ENCODE assay signal across 22 cellular contexts in genomic region chr14:94046696-94047250, GRCh38. TPM values are rescaled to one million over a fixed set of nuclear protein-coding genes. Genes with fewer than 3 reads are reported as not detected.
"Had no signal": no experiment of that assay in that cellular context is flagged by ENCODE, and none has a peak within 500 bp of the region (broad histone marks: within the 10 kb centered on the region; RNA-seq: fewer than 3 reads in every experiment).

No MANE protein-coding gene starts in this region.

- H3K27me3 ChIP-seq: esophagus muscularis mucosa, hepatocyte, left lung, right atrium auricular region, SJSA1, stomach had no signal

- H3K4me3 Mint-ChIP-seq: activated B cell treated with CpG ODN at 0.5 μM for 24 hours; activated T-cell treated with anti-CD3 and anti-CD28 coated beads, Interleukin-2, amount 50 U/mL, for 4 hours; memory B cell had no signal

- H3K27ac Mint-ChIP-seq: activated B cell treated with CpG ODN at 0.5 μM for 24 hours, memory B cell, progenitor cell of endocrine pancreas had no signal

- H3K27ac ChIP-seq: esophagus muscularis mucosa, hepatocyte, left lung, right atrium auricular region, SJSA1, stomach, thoracic aorta had no signal

- H3K27me3 Mint-ChIP-seq: activated B cell treated with CpG ODN at 0.5 μM for 24 hours, memory B cell, progenitor cell of endocrine pancreas had no signal

- H3K4me3 ChIP-seq: esophagus muscularis mucosa, hepatocyte, left lung, right atrium auricular region, SJSA1, stomach, thoracic aorta had no signal

- ATAC-seq: activated T-cell treated with anti-CD3 and anti-CD28 coated beads, Interleukin-2, amount 50 U/mL, for 4 hours; left lung had no signal

- DNase-seq: activated B cell treated with CpG ODN at 0.5 μM for 24 hours; activated CD4-positive, alpha-beta T cell treated with anti-CD3 and anti-CD28 coated beads for 48 hours; activated T-cell treated with anti-CD3 and anti-CD28 coated beads, Interleukin-2, amount 50 U/mL, for 4 hours; left lung; small intestine; stomach had no signal

- H3K4me1 ChIP-seq: SJSA1 had no signal

- H3K9me3 ChIP-seq: esophagus muscularis mucosa, left lung, right atrium auricular region, SJSA1, stomach, thoracic aorta had no signal

- H3K9me3 Mint-ChIP-seq: activated B cell treated with CpG ODN at 0.5 μM for 24 hours; activated T-cell treated with anti-CD3 and anti-CD28 coated beads, Interleukin-2, amount 50 U/mL, for 4 hours; memory B cell had no signal

- H3K4me1 Mint-ChIP-seq: activated B cell treated with CpG ODN at 0.5 μM for 24 hours had no signal

RNA-seq across cellular contexts. Expression of gene OTUB2, which starts 20.6 kb away (rescaled TPM):
- total RNA-seq: activated B cell treated with CpG ODN at 0.5 μM for 24 hours had no signal

RNA-seq across cellular contexts. Expression of gene CCDC197, which starts 49.7 kb away (rescaled TPM):
- total RNA-seq: activated B cell treated with CpG ODN at 0.5 μM for 24 hours; activated CD8-positive, alpha-beta memory T cell treated with anti-CD3 and anti-CD28 coated beads for 36 hours; astrocyte; bronchial epithelial cell; esophagus muscularis mucosa; glomerular endothelial cell; hepatocyte; left lung; omental fat pad; progenitor cell of endocrine pancreas; right atrium auricular region; SJSA1; stomach; T-helper 2 cell treated with Interferon-gamma antibody and Interleukin-4, amounts not matched to agents 100 ng/mL and 5 ng/mL, for 36 hours; thoracic aorta; ureter had no signal
- polyA plus RNA-seq: hepatocyte, keratinocyte, neural cell, small intestine, stomach had no signal
